In genomic region chr6:43274916-43275597, GRCh38 we compare ENCODE assay signal across 1 cellular context.
TF ChIP-seq lines count a peak whose summit lies in the region.

No MANE protein-coding gene starts in this region.

TF ChIP-seq in HepG2, 621 proteins besides CTCF, POLR2A, EP300 and RAD21 (continued from another document and continues in another):
- TF ChIP-seq, protein P1, sequence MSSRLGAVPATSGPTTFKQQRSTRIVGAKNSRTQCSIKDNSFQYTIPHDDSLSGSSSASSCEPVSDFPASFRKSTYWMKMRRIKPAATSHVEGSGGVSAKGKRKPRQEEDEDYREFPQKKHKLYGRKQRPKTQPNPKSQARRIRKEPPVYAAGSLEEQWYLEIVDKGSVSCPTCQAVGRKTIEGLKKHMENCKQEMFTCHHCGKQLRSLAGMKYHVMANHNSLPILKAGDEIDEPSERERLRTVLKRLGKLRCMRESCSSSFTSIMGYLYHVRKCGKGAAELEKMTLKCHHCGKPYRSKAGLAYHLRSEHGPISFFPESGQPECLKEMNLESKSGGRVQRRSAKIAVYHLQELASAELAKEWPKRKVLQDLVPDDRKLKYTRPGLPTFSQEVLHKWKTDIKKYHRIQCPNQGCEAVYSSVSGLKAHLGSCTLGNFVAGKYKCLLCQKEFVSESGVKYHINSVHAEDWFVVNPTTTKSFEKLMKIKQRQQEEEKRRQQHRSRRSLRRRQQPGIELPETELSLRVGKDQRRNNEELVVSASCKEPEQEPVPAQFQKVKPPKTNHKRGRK (CRISPR knock-in tag; IDR thresholded peaks at IDR 0.05): no peak
- TF ChIP-seq NFATC3 (CRISPR knock-in tag; IDR thresholded peaks at IDR 0.05) (no peak), MBNL3 (CRISPR knock-in tag; conservative IDR thresholded peaks at IDR 0.05) (no peak), ZNF318 (CRISPR knock-in tag; IDR thresholded peaks at IDR 0.05) (0 out of 2 replicates have a peak, but pooled peaks have one; percentile 58), AKAP8 (CRISPR knock-in tag; IDR thresholded peaks at IDR 0.05) (0 out of 2 replicates have a peak, but pooled peaks have one; percentile 15), RBM22 (optimal IDR thresholded peaks at IDR 0.05; ENCODE audit: low read length) (no peak), BHLHE40 (IDR thresholded peaks at IDR 0.05; ENCODE audit: low read length) (no peak), ZSCAN21 (CRISPR knock-in tag; IDR thresholded peaks at IDR 0.05; ENCODE audit: borderline replicate concordance) (peak; percentile 75; the same call in 1 of the 2 replicates), KLF16 (CRISPR knock-in tag; IDR thresholded peaks at IDR 0.05) (peak in 1 of 2 experiments; percentile 87; a peak in 1 of 4 replicates), ZNF207 (IDR thresholded peaks at IDR 0.05; ENCODE audit: borderline replicate concordance) (no peak), ZNF674 (CRISPR knock-in tag; IDR thresholded peaks at IDR 0.05; ENCODE audit: low read depth) (no peak), ONECUT2 (CRISPR knock-in tag; IDR thresholded peaks at IDR 0.05) (no peak), STAT6 (CRISPR knock-in tag; IDR thresholded peaks at IDR 0.05; ENCODE audit: borderline replicate concordance) (no peak), ZFX (CRISPR knock-in tag; IDR thresholded peaks at IDR 0.05; ENCODE audit: low read depth) (peak; percentile 66), ZNF772 (CRISPR knock-in tag; IDR thresholded peaks at IDR 0.05) (peak; percentile 50; the same call in 1 of the 2 replicates), CBX2 (IDR thresholded peaks at IDR 0.05; ENCODE audit: low read depth, low read length) (no peak), CBX2 (CRISPR knock-in tag; IDR thresholded peaks at IDR 0.05; ENCODE audit: low read depth) (no peak; the same call in 1 of the 2 replicates), MTERF4 (CRISPR knock-in tag; IDR thresholded peaks at IDR 0.05) (peak; percentile 58; the same call in 1 of the 2 replicates), UBTF (CRISPR knock-in tag; IDR thresholded peaks at IDR 0.05) (peak; percentile 76), TEAD2 (CRISPR knock-in tag; IDR thresholded peaks at IDR 0.05) (no peak)
- TF ChIP-seq, protein P2, sequence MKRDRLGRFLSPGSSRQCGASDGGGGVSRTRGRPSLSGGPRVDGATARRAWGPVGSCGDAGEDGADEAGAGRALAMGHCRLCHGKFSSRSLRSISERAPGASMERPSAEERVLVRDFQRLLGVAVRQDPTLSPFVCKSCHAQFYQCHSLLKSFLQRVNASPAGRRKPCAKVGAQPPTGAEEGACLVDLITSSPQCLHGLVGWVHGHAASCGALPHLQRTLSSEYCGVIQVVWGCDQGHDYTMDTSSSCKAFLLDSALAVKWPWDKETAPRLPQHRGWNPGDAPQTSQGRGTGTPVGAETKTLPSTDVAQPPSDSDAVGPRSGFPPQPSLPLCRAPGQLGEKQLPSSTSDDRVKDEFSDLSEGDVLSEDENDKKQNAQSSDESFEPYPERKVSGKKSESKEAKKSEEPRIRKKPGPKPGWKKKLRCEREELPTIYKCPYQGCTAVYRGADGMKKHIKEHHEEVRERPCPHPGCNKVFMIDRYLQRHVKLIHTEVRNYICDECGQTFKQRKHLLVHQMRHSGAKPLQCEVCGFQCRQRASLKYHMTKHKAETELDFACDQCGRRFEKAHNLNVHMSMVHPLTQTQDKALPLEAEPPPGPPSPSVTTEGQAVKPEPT (CRISPR knock-in tag; IDR thresholded peaks at IDR 0.05; ENCODE audit: low read depth): 0 out of 2 replicates have a peak, but pooled peaks have one; percentile 32
- TF ChIP-seq, protein P3, sequence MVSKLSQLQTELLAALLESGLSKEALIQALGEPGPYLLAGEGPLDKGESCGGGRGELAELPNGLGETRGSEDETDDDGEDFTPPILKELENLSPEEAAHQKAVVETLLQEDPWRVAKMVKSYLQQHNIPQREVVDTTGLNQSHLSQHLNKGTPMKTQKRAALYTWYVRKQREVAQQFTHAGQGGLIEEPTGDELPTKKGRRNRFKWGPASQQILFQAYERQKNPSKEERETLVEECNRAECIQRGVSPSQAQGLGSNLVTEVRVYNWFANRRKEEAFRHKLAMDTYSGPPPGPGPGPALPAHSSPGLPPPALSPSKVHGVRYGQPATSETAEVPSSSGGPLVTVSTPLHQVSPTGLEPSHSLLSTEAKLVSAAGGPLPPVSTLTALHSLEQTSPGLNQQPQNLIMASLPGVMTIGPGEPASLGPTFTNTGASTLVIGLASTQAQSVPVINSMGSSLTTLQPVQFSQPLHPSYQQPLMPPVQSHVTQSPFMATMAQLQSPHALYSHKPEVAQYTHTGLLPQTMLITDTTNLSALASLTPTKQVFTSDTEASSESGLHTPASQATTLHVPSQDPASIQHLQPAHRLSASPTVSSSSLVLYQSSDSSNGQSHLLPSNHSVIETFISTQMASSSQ (IDR thresholded peaks at IDR 0.05; ENCODE audit: low read depth): no peak; the same call in 1 of the 2 replicates
- TF ChIP-seq, protein P3 (CRISPR knock-in tag; IDR thresholded peaks at IDR 0.05; ENCODE audit: borderline replicate concordance): peak; percentile 70
- TF ChIP-seq, protein P4, sequence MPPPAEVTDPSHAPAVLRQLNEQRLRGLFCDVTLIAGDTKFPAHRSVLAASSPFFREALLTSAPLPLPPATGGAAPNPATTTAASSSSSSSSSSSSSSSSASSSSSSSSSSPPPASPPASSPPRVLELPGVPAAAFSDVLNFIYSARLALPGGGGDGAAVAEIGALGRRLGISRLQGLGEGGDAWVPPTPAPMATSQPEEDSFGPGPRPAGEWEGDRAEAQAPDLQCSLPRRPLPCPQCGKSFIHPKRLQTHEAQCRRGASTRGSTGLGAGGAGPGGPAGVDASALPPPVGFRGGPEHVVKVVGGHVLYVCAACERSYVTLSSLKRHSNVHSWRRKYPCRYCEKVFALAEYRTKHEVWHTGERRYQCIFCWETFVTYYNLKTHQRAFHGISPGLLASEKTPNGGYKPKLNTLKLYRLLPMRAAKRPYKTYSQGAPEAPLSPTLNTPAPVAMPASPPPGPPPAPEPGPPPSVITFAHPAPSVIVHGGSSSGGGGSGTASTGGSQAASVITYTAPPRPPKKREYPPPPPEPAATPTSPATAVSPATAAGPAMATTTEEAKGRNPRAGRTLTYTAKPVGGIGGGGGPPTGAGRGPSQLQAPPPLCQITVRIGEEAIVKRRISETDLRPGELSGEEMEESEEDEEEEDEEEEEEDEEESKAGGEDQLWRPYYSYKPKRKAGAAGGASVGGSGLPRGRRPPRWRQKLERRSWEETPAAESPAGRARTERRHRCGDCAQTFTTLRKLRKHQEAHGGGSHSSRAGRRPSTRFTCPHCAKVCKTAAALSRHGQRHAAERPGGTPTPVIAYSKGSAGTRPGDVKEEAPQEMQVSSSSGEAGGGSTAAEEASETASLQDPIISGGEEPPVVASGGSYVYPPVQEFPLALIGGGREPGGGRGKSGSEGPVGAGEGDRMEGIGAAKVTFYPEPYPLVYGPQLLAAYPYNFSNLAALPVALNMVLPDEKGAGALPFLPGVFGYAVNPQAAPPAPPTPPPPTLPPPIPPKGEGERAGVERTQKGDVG (CRISPR knock-in tag; IDR thresholded peaks at IDR 0.05; ENCODE audit: borderline replicate concordance): no peak
- TF ChIP-seq, protein P5, sequence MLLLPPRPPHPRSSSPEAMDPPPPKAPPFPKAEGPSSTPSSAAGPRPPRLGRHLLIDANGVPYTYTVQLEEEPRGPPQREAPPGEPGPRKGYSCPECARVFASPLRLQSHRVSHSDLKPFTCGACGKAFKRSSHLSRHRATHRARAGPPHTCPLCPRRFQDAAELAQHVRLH (CRISPR knock-in tag; IDR thresholded peaks at IDR 0.05; ENCODE audit: borderline replicate concordance, low read depth): no peak
